16 cellular contexts compared by ENCODE assay signal in genomic region chr5:14416709-14417108, GRCh38.
DNase-seq lines count a peak whose midpoint lies in the region; ATAC-seq and TF ChIP-seq lines count a peak whose summit lies in the region.
"Had no signal": no experiment of that assay in that cellular context is flagged by ENCODE, and none has a peak within 500 bp of the region (broad histone marks: within the 10 kb centered on the region; RNA-seq: fewer than 3 reads in every experiment).

No MANE protein-coding gene starts in this region.

- peaks cover 1% of the 10 kb centered on the region for H3K36me3 Mint-ChIP-seq in activated CD8-positive, alpha-beta T cell treated with anti-CD3 and anti-CD28 coated beads for 36 hours (ENCODE audit: low read depth)
- peaks cover 4% of the 10 kb centered on the region for H3K36me3 Mint-ChIP-seq in activated CD8-positive, alpha-beta T cell treated with anti-CD3 and anti-CD28 coated beads, Interleukin-2, amount 10 ng/mL, durations not matched to agents 7 days and 5 days (ENCODE audit: low read depth)
- H3K36me3 Mint-ChIP-seq in activated naive CD8-positive, alpha-beta T cell treated with anti-CD3 and anti-CD28 coated beads for 36 hours: peaks cover 7% of the 10 kb centered on the region

- peaks cover 57% of the 10 kb centered on the region for H3K4me1 Mint-ChIP-seq in activated CD8-positive, alpha-beta T cell treated with anti-CD3 and anti-CD28 coated beads for 36 hours (ENCODE audit: low read depth)
- H3K4me1 Mint-ChIP-seq in activated CD8-positive, alpha-beta T cell treated with anti-CD3 and anti-CD28 coated beads, Interleukin-2, amount 10 ng/mL, durations not matched to agents 7 days and 5 days (ENCODE audit: low read depth): peaks cover 68% of the 10 kb centered on the region
- peaks cover 62% of the 10 kb centered on the region for H3K4me1 Mint-ChIP-seq in activated naive CD8-positive, alpha-beta T cell treated with anti-CD3 and anti-CD28 coated beads for 36 hours

- H3K9me3 Mint-ChIP-seq in activated CD8-positive, alpha-beta T cell treated with anti-CD3 and anti-CD28 coated beads for 36 hours: no peaks in the 10 kb centered on the region
- no peaks in the 10 kb centered on the region for H3K9me3 Mint-ChIP-seq in activated CD8-positive, alpha-beta T cell treated with anti-CD3 and anti-CD28 coated beads, Interleukin-2, amount 10 ng/mL, durations not matched to agents 7 days and 5 days (ENCODE audit: insufficient read depth)
- no peaks in the 10 kb centered on the region for H3K9me3 Mint-ChIP-seq in activated naive CD8-positive, alpha-beta T cell treated with anti-CD3 and anti-CD28 coated beads for 36 hours
- H3K9me3 Mint-ChIP-seq: activated T-cell treated with anti-CD3 and anti-CD28 coated beads, Interleukin-2, amount 50 U/mL, for 4 hours; immature natural killer cell had no signal

- 63 to 82% (median 77%) methylated on average over 7 to 11 of the region's 11 CpGs for WGBS in stomach, 5 donors

- peak overlapping the region; percentile 98 for H3K27ac Mint-ChIP-seq in activated CD8-positive, alpha-beta T cell treated with anti-CD3 and anti-CD28 coated beads for 36 hours
- no peak overlapping the region for H3K27ac Mint-ChIP-seq in activated CD8-positive, alpha-beta T cell treated with anti-CD3 and anti-CD28 coated beads, Interleukin-2, amount 10 ng/mL, durations not matched to agents 7 days and 5 days
- H3K27ac Mint-ChIP-seq in activated naive CD8-positive, alpha-beta T cell treated with anti-CD3 and anti-CD28 coated beads for 36 hours: peak overlapping the region; percentile 99
- H3K27ac Mint-ChIP-seq: immature natural killer cell had no signal

- no peak for TF ChIP-seq POLR2A in stomach (IDR thresholded peaks at IDR 0.05)

- TF ChIP-seq EP300 in stomach (IDR thresholded peaks at IDR 0.05): no peak

- H3K36me3 ChIP-seq in stomach: peaks cover 27 to 90% (median 84%) of the 10 kb centered on the region in 4 donors
- H3K36me3 ChIP-seq in MG63: peaks cover 96% of the 10 kb centered on the region

- CTCF ChIA-PET in activated CD8-positive, alpha-beta T cell treated with anti-CD3 and anti-CD28 coated beads for 36 hours (lab: Charles Lee): interaction anchor here (1.5 kb wide), 1 partner anchor 232 kb away, joined by 5 read pairs; no protein-coding TSS in a partner anchor
- CTCF ChIA-PET in activated CD8-positive, alpha-beta T cell treated with anti-CD3 and anti-CD28 coated beads, Interleukin-2, amount 10 ng/mL, durations not matched to agents 7 days and 5 days (lab: Charles Lee): interaction anchor here (1.3 to 4.1 kb wide), 4 partner anchors 17 to 232 kb away, joined by 3 to 16 read pairs (median 10); partner anchors contain the start of gene OTULINL

- no peak for ATAC-seq in activated CD8-positive, alpha-beta T cell treated with anti-CD3 and anti-CD28 coated beads for 36 hours
- ATAC-seq in activated CD8-positive, alpha-beta T cell treated with anti-CD3 and anti-CD28 coated beads, Interleukin-2, amount 10 ng/mL, durations not matched to agents 7 days and 5 days: no peak
- no peak for ATAC-seq in GM18867 (IDR thresholded peaks at IDR 0.05; ENCODE audit: unreplicated experiment)
- ATAC-seq: activated T-cell treated with anti-CD3 and anti-CD28 coated beads, Interleukin-2, amount 50 U/mL, for 4 hours had no signal

- H3K9me3 ChIP-seq in stomach (no peaks in the 10 kb centered on the region), MG63 (no peaks in the 10 kb centered on the region)
- H3K9me3 ChIP-seq: A549, transverse colon had no signal

- H3K27me3 ChIP-seq in stomach (no peaks in the 10 kb centered on the region), MG63 (no peaks in the 10 kb centered on the region)
- H3K27me3 ChIP-seq: transverse colon had no signal

- H3K4me1 ChIP-seq in stomach: peaks cover 0 to 34% (median 11%) of the 10 kb centered on the region in 4 donors
- H3K4me1 ChIP-seq: A549 had no signal

- H3K4me3 ChIP-seq in stomach (no peak overlapping the region), MG63 (no peak overlapping the region)
- H3K4me3 ChIP-seq: A549, transverse colon had no signal

- POLR2A ChIA-PET in activated CD8-positive, alpha-beta T cell treated with anti-CD3 and anti-CD28 coated beads for 36 hours (lab: Charles Lee): interaction anchor here (0.8 to 1.2 kb wide), 3 partner anchors 17 to 166 kb away, joined by 3 to 5 read pairs (median 3); no protein-coding TSS in a partner anchor
- POLR2A ChIA-PET in activated CD8-positive, alpha-beta T cell treated with anti-CD3 and anti-CD28 coated beads, Interleukin-2, amount 10 ng/mL, durations not matched to agents 7 days and 5 days (lab: Charles Lee): interaction anchor here (1.0 to 1.2 kb wide), 5 partner anchors 10 to 251 kb away, joined by 3 read pairs; no protein-coding TSS in a partner anchor

- intact Hi-C loops in activated CD8-positive, alpha-beta T cell treated with anti-CD3 and anti-CD28 coated beads for 36 hours (cut with micrococcal nuclease): loop anchor here (5.0 kb wide), 1 partner anchor 251 kb away; no protein-coding TSS in a partner anchor
- intact Hi-C loops in stomach (cut with DNase I; ENCODE audit: low total_unique reads): no loop called here

- no peak for TF ChIP-seq CTCF in activated CD8-positive, alpha-beta T cell treated with anti-CD3 and anti-CD28 coated beads for 36 hours (IDR thresholded peaks at IDR 0.05)
- TF ChIP-seq CTCF in stomach (IDR thresholded peaks at IDR 0.05): no peak

- no peaks in the 10 kb centered on the region for H3K27me3 Mint-ChIP-seq in activated CD8-positive, alpha-beta T cell treated with anti-CD3 and anti-CD28 coated beads for 36 hours
- no peaks in the 10 kb centered on the region for H3K27me3 Mint-ChIP-seq in activated CD8-positive, alpha-beta T cell treated with anti-CD3 and anti-CD28 coated beads, Interleukin-2, amount 10 ng/mL, durations not matched to agents 7 days and 5 days (ENCODE audit: low read depth)
- H3K27me3 Mint-ChIP-seq in activated naive CD8-positive, alpha-beta T cell treated with anti-CD3 and anti-CD28 coated beads for 36 hours: peaks cover 6% of the 10 kb centered on the region

- H3K4me3 Mint-ChIP-seq in activated CD8-positive, alpha-beta T cell treated with anti-CD3 and anti-CD28 coated beads for 36 hours: no peak overlapping the region
- no peak overlapping the region for H3K4me3 Mint-ChIP-seq in activated CD8-positive, alpha-beta T cell treated with anti-CD3 and anti-CD28 coated beads, Interleukin-2, amount 10 ng/mL, durations not matched to agents 7 days and 5 days
- H3K4me3 Mint-ChIP-seq in activated naive CD8-positive, alpha-beta T cell treated with anti-CD3 and anti-CD28 coated beads for 36 hours: no peak overlapping the region
- H3K4me3 Mint-ChIP-seq: immature natural killer cell had no signal

- peak overlapping the region in 3 of 5 donors; percentile 27 to 58 (median 54) for H3K27ac ChIP-seq in stomach
- H3K27ac ChIP-seq: A549, VCaP had no signal

- DNase-seq in activated CD8-positive, alpha-beta T cell treated with anti-CD3 and anti-CD28 coated beads for 36 hours: no peak
- no peak for DNase-seq in activated CD8-positive, alpha-beta T cell treated with anti-CD3 and anti-CD28 coated beads, Interleukin-2, amount 10 ng/mL, durations not matched to agents 7 days and 5 days
- DNase-seq in activated naive CD8-positive, alpha-beta T cell treated with anti-CD3 and anti-CD28 coated beads for 36 hours: no peak
- DNase-seq in islet precursor cell: peak; percentile 71
- no peak for DNase-seq in stomach
- no peak for DNase-seq in SIG-M5 treated with dmso at 0.1 percent for 504 hours (lab: John Stamatoyannopoulos, UW; ENCODE audit: unreplicated experiment)
- DNase-seq in MG63: no peak
- DNase-seq: activated T-cell treated with anti-CD3 and anti-CD28 coated beads, Interleukin-2, amount 50 U/mL, for 4 hours; erythroblast; immature natural killer cell; NCI-H1105 treated with DMSO at 0.1 percent for 48 hours; NCI-H510A treated with DMSO at 0.1 percent for 48 hours; transverse colon had no signal
